8 cellular contexts compared by ENCODE assay signal in genomic region chr10:103888113-103888841, GRCh38. TPM values are rescaled to one million over a fixed set of nuclear protein-coding genes. Genes with fewer than 3 reads are reported as not detected.
DNase-seq lines count a peak whose midpoint lies in the region; ATAC-seq lines count a peak whose summit lies in the region.

No MANE protein-coding gene starts in this region.

- peak; percentile 74 to 77 for ATAC-seq in activated T-cell treated with anti-CD3 and anti-CD28 coated beads, Interleukin-2, amount 50 U/mL, for 4 hours
- peak; percentile 57 for ATAC-seq in HG02610 (IDR thresholded peaks at IDR 0.05; ENCODE audit: unreplicated experiment)
- ATAC-seq in Right ventricle myocardium superior (ENCODE audit: poor library complexity), result peak; percentile 64

- H3K9me3 Mint-ChIP-seq in activated T-cell treated with anti-CD3 and anti-CD28 coated beads, Interleukin-2, amount 50 U/mL, for 4 hours, result no peaks in the 10 kb centered on the region
- H3K9me3 Mint-ChIP-seq in activated naive CD8-positive, alpha-beta T cell treated with anti-CD3 and anti-CD28 coated beads for 36 hours, result no peaks in the 10 kb centered on the region

- peak overlapping the region; percentile 75 for H3K27ac Mint-ChIP-seq in activated naive CD8-positive, alpha-beta T cell treated with anti-CD3 and anti-CD28 coated beads for 36 hours

- no peak overlapping the region for H3K4me3 Mint-ChIP-seq in activated T-cell treated with anti-CD3 and anti-CD28 coated beads, Interleukin-2, amount 50 U/mL, for 4 hours
- no peak overlapping the region for H3K4me3 Mint-ChIP-seq in activated naive CD8-positive, alpha-beta T cell treated with anti-CD3 and anti-CD28 coated beads for 36 hours

- intact Hi-C loops in Right ventricle myocardium superior (cut with DNase I), result loop anchor here (5.0 to 10.0 kb wide), 2 partner anchors 237 to 319 kb away; partner anchors contain the start of gene SFR1

- DNase-seq in activated T-cell treated with anti-CD3 and anti-CD28 coated beads, Interleukin-2, amount 50 U/mL, for 4 hours, result no peak
- DNase-seq in activated T-cell treated with anti-CD3 and anti-CD28 coated beads, Interleukin-2, amount 50 U/mL, for 1 hour, result no peak
- DNase-seq in NCI-H226 (peak; percentile 79), Right ventricle myocardium superior (peak; percentile 69), pons (ENCODE audit: low spot score) (peak; percentile 87), HPDE6-E6E7 (ENCODE audit: extremely low spot score) (no peak)
- DNase-seq in activated naive CD8-positive, alpha-beta T cell treated with anti-CD3 and anti-CD28 coated beads for 36 hours, result peak; percentile 10

- H3K27me3 Mint-ChIP-seq in activated T-cell treated with anti-CD3 and anti-CD28 coated beads, Interleukin-2, amount 50 U/mL, for 4 hours (ENCODE audit: low read depth), result no peaks in the 10 kb centered on the region
- no peaks in the 10 kb centered on the region for H3K27me3 Mint-ChIP-seq in activated naive CD8-positive, alpha-beta T cell treated with anti-CD3 and anti-CD28 coated beads for 36 hours

- peaks cover 27% of the 10 kb centered on the region for H3K4me1 Mint-ChIP-seq in activated T-cell treated with anti-CD3 and anti-CD28 coated beads, Interleukin-2, amount 50 U/mL, for 4 hours (ENCODE audit: low read depth)
- peaks cover 31% of the 10 kb centered on the region for H3K4me1 Mint-ChIP-seq in activated naive CD8-positive, alpha-beta T cell treated with anti-CD3 and anti-CD28 coated beads for 36 hours

- peaks cover 34% of the 10 kb centered on the region for H3K36me3 Mint-ChIP-seq in activated T-cell treated with anti-CD3 and anti-CD28 coated beads, Interleukin-2, amount 50 U/mL, for 4 hours (ENCODE audit: insufficient read depth)
- peaks cover 11% of the 10 kb centered on the region for H3K36me3 Mint-ChIP-seq in activated naive CD8-positive, alpha-beta T cell treated with anti-CD3 and anti-CD28 coated beads for 36 hours

RNA-seq across cellular contexts. Expression of gene STN1, which starts 29.7 kb away (rescaled TPM):
- total RNA-seq in activated T-cell treated with anti-CD3 and anti-CD28 coated beads, Interleukin-2, amount 50 U/mL, for 4 hours, result 10 to 100 TPM; 10.3 to 12.8 (median 10.4) TPM
- total RNA-seq in activated naive CD8-positive, alpha-beta T cell treated with anti-CD3 and anti-CD28 coated beads for 36 hours, result 10 to 100 TPM; 25.4 to 25.5 TPM
- total RNA-seq in Right ventricle myocardium superior, result 29.7 TPM

RNA-seq across cellular contexts. Expression of gene SH3PXD2A, which starts 32.9 kb away (rescaled TPM):
- 1 to 10 TPM; 2.4 to 2.8 (median 2.4) TPM for total RNA-seq in activated T-cell treated with anti-CD3 and anti-CD28 coated beads, Interleukin-2, amount 50 U/mL, for 4 hours
- 10 to 100 TPM; 10.2 to 10.9 TPM for total RNA-seq in activated naive CD8-positive, alpha-beta T cell treated with anti-CD3 and anti-CD28 coated beads for 36 hours
- total RNA-seq in Right ventricle myocardium superior, result 27.0 TPM

Comparison
In these comparisons a context has a peak if more than half of its experiments do, and no peak if none do; other contexts are left out.
1. DNase-seq: peak in NCI-H226 (single experiment), activated naive CD8-positive, alpha-beta T cell treated with anti-CD3 and anti-CD28 coated beads for 36 hours (single experiment), Right ventricle myocardium superior (single experiment) and pons (single experiment); none in activated T-cell treated with anti-CD3 and anti-CD28 coated beads, Interleukin-2, amount 50 U/mL, for 4 hours (single experiment), activated T-cell treated with anti-CD3 and anti-CD28 coated beads, Interleukin-2, amount 50 U/mL, for 1 hour (single experiment) and HPDE6-E6E7 (single experiment).
2. Peak in every context shown above with its lines, with median percentiles within 50 percentile points of each other: ATAC-seq.